Comparison of ENCODE assay signal across 8 cellular contexts in the genomic region with DNA sequence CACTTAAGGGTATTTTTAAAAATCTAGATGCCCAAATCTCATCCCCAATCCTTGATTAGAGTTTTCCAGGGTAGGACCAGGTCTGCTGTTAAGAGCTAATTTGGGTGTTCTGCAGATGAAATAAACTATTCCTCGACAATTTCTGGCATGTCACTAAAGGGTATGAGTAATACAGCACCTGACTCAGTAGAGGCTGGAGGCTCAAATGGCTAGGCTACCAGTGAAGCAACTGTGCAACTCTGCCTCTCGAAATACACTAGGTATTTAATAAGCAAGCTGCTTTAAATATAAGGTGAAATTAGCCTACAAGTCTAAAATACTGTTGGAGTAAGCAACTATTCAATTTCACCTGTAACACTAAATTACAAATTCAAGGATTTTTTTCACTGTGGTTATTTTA. TPM values are rescaled to one million over a fixed set of nuclear protein-coding genes. Genes with fewer than 3 reads are reported as not detected.
A peak's percentile ranks its signal among the peaks of the same experiment; 100 is the strongest.
DNase-seq lines count a peak whose midpoint lies in the region; ATAC-seq and TF ChIP-seq lines count a peak whose summit lies in the region.

No MANE protein-coding gene starts in this region.

- no peak for TF ChIP-seq CTCF in colonic mucosa (IDR thresholded peaks at IDR 0.05)

- peak overlapping the region in 4 of 8 donors; percentile 43 to 83 (median 56) for H3K27ac Mint-ChIP-seq in CD8-positive, alpha-beta memory T cell
- H3K27ac Mint-ChIP-seq in naive thymus-derived CD8-positive, alpha-beta T cell, result peak overlapping the region in 2 of 10 donors; percentile 44 to 100

- H3K9me3 ChIP-seq in CD8-positive, alpha-beta memory T cell (ENCODE audit: low read length), result no peaks in the 10 kb centered on the region
- H3K9me3 ChIP-seq in MG63 (no peaks in the 10 kb centered on the region), colonic mucosa (no peaks in the 10 kb centered on the region)

- H3K36me3 ChIP-seq in CD8-positive, alpha-beta memory T cell (ENCODE audit: insufficient read depth, low read length), result peaks cover 31% of the 10 kb centered on the region
- H3K36me3 ChIP-seq in MG63 (peaks cover 54% of the 10 kb centered on the region), colonic mucosa (peaks cover 3% of the 10 kb centered on the region)

- peak overlapping the region; percentile 34 to 98 (median 94) for H3K4me3 Mint-ChIP-seq in CD8-positive, alpha-beta memory T cell
- H3K4me3 Mint-ChIP-seq in naive thymus-derived CD8-positive, alpha-beta T cell, result peak overlapping the region; percentile 4 to 100 (median 93)

- H3K36me3 Mint-ChIP-seq in CD8-positive, alpha-beta memory T cell, result peaks cover 7 to 49% (median 17%) of the 10 kb centered on the region in 3 donors
- H3K36me3 Mint-ChIP-seq in naive thymus-derived CD8-positive, alpha-beta T cell, result peaks cover 0 to 35% (median 19%) of the 10 kb centered on the region in 3 donors

- peak overlapping the region in 1 of 2 donors; percentile 88 for H3K9ac ChIP-seq in colonic mucosa (ENCODE audit: low read depth in 2 of 2, low read length in 2 of 2)

- DNase-seq in CD8-positive, alpha-beta memory T cell, result no peak
- peak; percentile 18 for DNase-seq in MG63
- no peak for DNase-seq in colonic mucosa
- no peak for DNase-seq in naive thymus-derived CD8-positive, alpha-beta T cell
- no peak for DNase-seq in effector CD4-positive, alpha-beta T cell
- no peak for DNase-seq in NCI-H774 (lab: John Stamatoyannopoulos, UW)
- DNase-seq in amygdala (lab: John Stamatoyannopoulos, UW), result no peak

- H3K4me3 ChIP-seq in CD8-positive, alpha-beta memory T cell (ENCODE audit: low read length), result no peak overlapping the region
- H3K4me3 ChIP-seq in MG63, result peak overlapping the region; percentile 82
- peak overlapping the region; percentile 79 for H3K4me3 ChIP-seq in colonic mucosa

- intact Hi-C loops in colonic mucosa (cut with DNase I), result no loop called here

- peaks cover 30% of the 10 kb centered on the region for H3K4me1 ChIP-seq in CD8-positive, alpha-beta memory T cell (ENCODE audit: insufficient read depth, low read length)
- H3K4me1 ChIP-seq in colonic mucosa, result peaks cover 8% of the 10 kb centered on the region

- H3K27me3 Mint-ChIP-seq in CD8-positive, alpha-beta memory T cell, result peaks cover 0 to 3% of the 10 kb centered on the region in 2 donors
- H3K27me3 Mint-ChIP-seq in naive thymus-derived CD8-positive, alpha-beta T cell, result no peaks in the 10 kb centered on the region

- CTCF ChIA-PET in CD8-positive, alpha-beta memory T cell (lab: Charles Lee), result interaction anchor here (1.8 to 4.3 kb wide), 2 partner anchors 35 to 278 kb away, joined by 6 to 23 read pairs; no protein-coding TSS in a partner anchor

- H3K27me3 ChIP-seq in CD8-positive, alpha-beta memory T cell (ENCODE audit: insufficient read depth, low read length, poor library complexity, severe bottlenecking), result no peaks in the 10 kb centered on the region
- no peaks in the 10 kb centered on the region for H3K27me3 ChIP-seq in MG63
- H3K27me3 ChIP-seq in colonic mucosa, result no peaks in the 10 kb centered on the region

- peaks cover 41 to 53% (median 53%) of the 10 kb centered on the region in 3 donors for H3K4me1 Mint-ChIP-seq in CD8-positive, alpha-beta memory T cell
- H3K4me1 Mint-ChIP-seq in naive thymus-derived CD8-positive, alpha-beta T cell, result peaks cover 9 to 43% (median 41%) of the 10 kb centered on the region in 4 donors

- POLR2A ChIA-PET in CD8-positive, alpha-beta memory T cell (lab: Charles Lee), result interaction anchor here (2.0 kb wide), 1 partner anchor 34 kb away, joined by 4 read pairs; no protein-coding TSS in a partner anchor
- POLR2A ChIA-PET in naive thymus-derived CD8-positive, alpha-beta T cell (lab: Charles Lee), result interaction anchor here (0.6 to 4.2 kb wide), 3 partner anchors 8 to 35 kb away, joined by 6 to 48 read pairs (median 26); a partner anchor contains a TSS

- peak overlapping the region; percentile 95 for H3K27ac ChIP-seq in CD8-positive, alpha-beta memory T cell (ENCODE audit: low read depth, low read length)
- H3K27ac ChIP-seq in colonic mucosa, result no peak overlapping the region

- ATAC-seq in naive thymus-derived CD8-positive, alpha-beta T cell, result no peak
- no peak for ATAC-seq in HG02884 (IDR thresholded peaks at IDR 0.05; ENCODE audit: unreplicated experiment)

- no peaks in the 10 kb centered on the region for H3K9me3 Mint-ChIP-seq in CD8-positive, alpha-beta memory T cell
- peaks cover 0 to 7% (median 0%) of the 10 kb centered on the region in 9 donors for H3K9me3 Mint-ChIP-seq in naive thymus-derived CD8-positive, alpha-beta T cell

RNA-seq across cellular contexts. Expression of a gene that starts 1.5 kb away (rescaled TPM):
- 10 to 100 TPM; 64.6 to 65.0 TPM for total RNA-seq in CD8-positive, alpha-beta memory T cell
- 44.7 TPM for polyA plus RNA-seq in CD8-positive, alpha-beta memory T cell
- 24.8 and 28.0 TPM in 2 replicates for total RNA-seq in MG63 (2014; rRNA removed; shearing (Covaris generic); ENCODE audit: low replicate concordance)
- 10 to 100 TPM; 31.2 to 46.2 TPM for total RNA-seq in colonic mucosa
- 10 to 100 TPM; 49.4 to 52.3 TPM for total RNA-seq in naive thymus-derived CD8-positive, alpha-beta T cell
- polyA plus RNA-seq in naive thymus-derived CD8-positive, alpha-beta T cell, result 10 to 100 TPM; 23.8 to 40.1 (median 25.2) TPM

RNA-seq across cellular contexts. Expression of a gene that starts 33.4 kb away (rescaled TPM):
- 10 to 100 TPM; 27.9 to 28.0 TPM for total RNA-seq in CD8-positive, alpha-beta memory T cell
- 4.8 TPM for polyA plus RNA-seq in CD8-positive, alpha-beta memory T cell
- 12.1 and 17.2 TPM in 2 replicates for total RNA-seq in MG63 (2014; rRNA removed; shearing (Covaris generic); ENCODE audit: low replicate concordance)
- total RNA-seq in colonic mucosa, result 10 to 100 TPM; 22.7 to 31.8 TPM
- total RNA-seq in naive thymus-derived CD8-positive, alpha-beta T cell, result 10 to 100 TPM; 11.4 to 12.3 TPM
- 1 to 10 TPM; 4.7 to 7.1 (median 6.8) TPM for polyA plus RNA-seq in naive thymus-derived CD8-positive, alpha-beta T cell
